1 cellular context compared by ENCODE assay signal in the genomic region with DNA sequence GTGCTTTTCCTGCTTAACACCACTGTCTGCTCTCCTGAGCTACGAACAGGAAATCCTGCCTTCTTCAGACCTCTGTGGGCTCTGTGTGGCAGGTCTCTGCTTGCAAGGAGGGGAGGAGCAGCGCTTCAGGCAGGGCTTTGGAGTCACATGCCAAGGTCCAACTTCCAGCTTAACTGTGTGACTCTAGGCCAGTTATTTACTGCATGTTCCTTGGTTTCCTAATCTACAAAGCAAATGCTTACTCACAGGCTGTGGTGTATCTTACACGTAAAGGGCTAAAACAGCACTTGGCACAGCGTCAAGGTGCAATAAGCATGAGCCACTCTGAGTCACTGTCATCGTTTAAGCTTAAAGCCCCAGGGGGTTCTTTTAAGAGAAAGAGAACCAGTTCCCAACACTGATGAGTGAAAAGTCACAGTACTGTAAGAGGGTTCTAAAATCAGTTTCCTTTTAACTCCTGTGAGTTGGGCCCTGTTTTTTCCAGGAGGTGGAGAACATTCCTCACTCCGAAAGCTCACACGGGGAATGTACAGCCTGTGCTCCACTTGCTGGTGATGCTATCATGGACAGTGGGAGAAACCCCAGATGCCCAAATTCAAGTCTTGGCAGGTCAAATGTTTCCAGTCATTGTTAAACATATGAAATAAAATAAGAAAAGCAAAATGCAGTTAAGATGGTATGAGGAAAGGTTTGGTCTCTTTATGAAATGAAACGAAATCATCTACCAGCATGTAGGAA.
TF ChIP-seq lines count a peak whose summit lies in the region.

No MANE protein-coding gene starts in this region.

TF ChIP-seq in HepG2, 621 proteins besides CTCF, POLR2A, EP300 and RAD21 (continued from another document and continues in another):
- TF ChIP-seq, protein P1, sequence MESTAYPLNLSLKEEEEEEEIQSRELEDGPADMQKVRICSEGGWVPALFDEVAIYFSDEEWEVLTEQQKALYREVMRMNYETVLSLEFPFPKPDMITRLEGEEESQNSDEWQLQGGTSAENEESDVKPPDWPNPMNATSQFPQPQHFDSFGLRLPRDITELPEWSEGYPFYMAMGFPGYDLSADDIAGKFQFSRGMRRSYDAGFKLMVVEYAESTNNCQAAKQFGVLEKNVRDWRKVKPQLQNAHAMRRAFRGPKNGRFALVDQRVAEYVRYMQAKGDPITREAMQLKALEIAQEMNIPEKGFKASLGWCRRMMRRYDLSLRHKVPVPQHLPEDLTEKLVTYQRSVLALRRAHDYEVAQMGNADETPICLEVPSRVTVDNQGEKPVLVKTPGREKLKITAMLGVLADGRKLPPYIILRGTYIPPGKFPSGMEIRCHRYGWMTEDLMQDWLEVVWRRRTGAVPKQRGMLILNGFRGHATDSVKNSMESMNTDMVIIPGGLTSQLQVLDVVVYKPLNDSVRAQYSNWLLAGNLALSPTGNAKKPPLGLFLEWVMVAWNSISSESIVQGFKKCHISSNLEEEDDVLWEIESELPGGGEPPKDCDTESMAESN (CRISPR knock-in tag; conservative IDR thresholded peaks at IDR 0.05) = peak; percentile 51; the same call in 1 of the 2 replicates
- peak; percentile 52 to 89; a peak in 3 of 4 replicates for TF ChIP-seq MAFK (conservative IDR thresholded peaks at IDR 0.05 in 1 of 2, IDR thresholded peaks at IDR 0.05 in 1 of 2; ENCODE audit: low read length in 2 of 2)
- TF ChIP-seq, protein P2, sequence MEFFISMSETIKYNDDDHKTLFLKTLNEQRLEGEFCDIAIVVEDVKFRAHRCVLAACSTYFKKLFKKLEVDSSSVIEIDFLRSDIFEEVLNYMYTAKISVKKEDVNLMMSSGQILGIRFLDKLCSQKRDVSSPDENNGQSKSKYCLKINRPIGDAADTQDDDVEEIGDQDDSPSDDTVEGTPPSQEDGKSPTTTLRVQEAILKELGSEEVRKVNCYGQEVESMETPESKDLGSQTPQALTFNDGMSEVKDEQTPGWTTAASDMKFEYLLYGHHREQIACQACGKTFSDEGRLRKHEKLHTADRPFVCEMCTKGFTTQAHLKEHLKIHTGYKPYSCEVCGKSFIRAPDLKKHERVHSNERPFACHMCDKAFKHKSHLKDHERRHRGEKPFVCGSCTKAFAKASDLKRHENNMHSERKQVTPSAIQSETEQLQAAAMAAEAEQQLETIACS (CRISPR knock-in tag; IDR thresholded peaks at IDR 0.05) = no peak
- TF ChIP-seq, protein P3, sequence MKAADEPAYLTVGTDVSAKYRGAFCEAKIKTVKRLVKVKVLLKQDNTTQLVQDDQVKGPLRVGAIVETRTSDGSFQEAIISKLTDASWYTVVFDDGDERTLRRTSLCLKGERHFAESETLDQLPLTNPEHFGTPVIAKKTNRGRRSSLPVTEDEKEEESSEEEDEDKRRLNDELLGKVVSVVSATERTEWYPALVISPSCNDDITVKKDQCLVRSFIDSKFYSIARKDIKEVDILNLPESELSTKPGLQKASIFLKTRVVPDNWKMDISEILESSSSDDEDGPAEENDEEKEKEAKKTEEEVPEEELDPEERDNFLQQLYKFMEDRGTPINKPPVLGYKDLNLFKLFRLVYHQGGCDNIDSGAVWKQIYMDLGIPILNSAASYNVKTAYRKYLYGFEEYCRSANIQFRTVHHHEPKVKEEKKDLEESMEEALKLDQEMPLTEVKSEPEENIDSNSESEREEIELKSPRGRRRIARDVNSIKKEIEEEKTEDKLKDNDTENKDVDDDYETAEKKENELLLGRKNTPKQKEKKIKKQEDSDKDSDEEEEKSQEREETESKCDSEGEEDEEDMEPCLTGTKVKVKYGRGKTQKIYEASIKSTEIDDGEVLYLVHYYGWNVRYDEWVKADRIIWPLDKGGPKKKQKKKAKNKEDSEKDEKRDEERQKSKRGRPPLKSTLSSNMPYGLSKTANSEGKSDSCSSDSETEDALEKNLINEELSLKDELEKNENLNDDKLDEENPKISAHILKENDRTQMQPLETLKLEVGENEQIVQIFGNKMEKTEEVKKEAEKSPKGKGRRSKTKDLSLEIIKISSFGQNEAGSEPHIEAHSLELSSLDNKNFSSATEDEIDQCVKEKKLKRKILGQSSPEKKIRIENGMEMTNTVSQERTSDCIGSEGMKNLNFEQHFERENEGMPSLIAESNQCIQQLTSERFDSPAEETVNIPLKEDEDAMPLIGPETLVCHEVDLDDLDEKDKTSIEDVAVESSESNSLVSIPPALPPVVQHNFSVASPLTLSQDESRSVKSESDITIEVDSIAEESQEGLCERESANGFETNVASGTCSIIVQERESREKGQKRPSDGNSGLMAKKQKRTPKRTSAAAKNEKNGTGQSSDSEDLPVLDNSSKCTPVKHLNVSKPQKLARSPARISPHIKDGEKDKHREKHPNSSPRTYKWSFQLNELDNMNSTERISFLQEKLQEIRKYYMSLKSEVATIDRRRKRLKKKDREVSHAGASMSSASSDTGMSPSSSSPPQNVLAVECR (CRISPR knock-in tag; IDR thresholded peaks at IDR 0.05; ENCODE audit: borderline replicate concordance) = peak; percentile 66; the same call in 1 of the 2 replicates
- TF ChIP-seq PCBP1 (IDR thresholded peaks at IDR 0.05; ENCODE audit: borderline replicate concordance, low read depth, low read length) = no peak
- no peak for TF ChIP-seq HHEX (CRISPR knock-in tag; IDR thresholded peaks at IDR 0.05)
- no peak for TF ChIP-seq ZBTB3 (CRISPR knock-in tag; IDR thresholded peaks at IDR 0.05; ENCODE audit: borderline replicate concordance, low read depth)
- TF ChIP-seq CCAR2 (optimal IDR thresholded peaks at IDR 0.05; ENCODE audit: low read depth, low read length) = no peak
- no peak; the same call in 1 of the 2 replicates for TF ChIP-seq ATF1 (CRISPR knock-in tag; IDR thresholded peaks at IDR 0.05)
- TF ChIP-seq, protein P4, sequence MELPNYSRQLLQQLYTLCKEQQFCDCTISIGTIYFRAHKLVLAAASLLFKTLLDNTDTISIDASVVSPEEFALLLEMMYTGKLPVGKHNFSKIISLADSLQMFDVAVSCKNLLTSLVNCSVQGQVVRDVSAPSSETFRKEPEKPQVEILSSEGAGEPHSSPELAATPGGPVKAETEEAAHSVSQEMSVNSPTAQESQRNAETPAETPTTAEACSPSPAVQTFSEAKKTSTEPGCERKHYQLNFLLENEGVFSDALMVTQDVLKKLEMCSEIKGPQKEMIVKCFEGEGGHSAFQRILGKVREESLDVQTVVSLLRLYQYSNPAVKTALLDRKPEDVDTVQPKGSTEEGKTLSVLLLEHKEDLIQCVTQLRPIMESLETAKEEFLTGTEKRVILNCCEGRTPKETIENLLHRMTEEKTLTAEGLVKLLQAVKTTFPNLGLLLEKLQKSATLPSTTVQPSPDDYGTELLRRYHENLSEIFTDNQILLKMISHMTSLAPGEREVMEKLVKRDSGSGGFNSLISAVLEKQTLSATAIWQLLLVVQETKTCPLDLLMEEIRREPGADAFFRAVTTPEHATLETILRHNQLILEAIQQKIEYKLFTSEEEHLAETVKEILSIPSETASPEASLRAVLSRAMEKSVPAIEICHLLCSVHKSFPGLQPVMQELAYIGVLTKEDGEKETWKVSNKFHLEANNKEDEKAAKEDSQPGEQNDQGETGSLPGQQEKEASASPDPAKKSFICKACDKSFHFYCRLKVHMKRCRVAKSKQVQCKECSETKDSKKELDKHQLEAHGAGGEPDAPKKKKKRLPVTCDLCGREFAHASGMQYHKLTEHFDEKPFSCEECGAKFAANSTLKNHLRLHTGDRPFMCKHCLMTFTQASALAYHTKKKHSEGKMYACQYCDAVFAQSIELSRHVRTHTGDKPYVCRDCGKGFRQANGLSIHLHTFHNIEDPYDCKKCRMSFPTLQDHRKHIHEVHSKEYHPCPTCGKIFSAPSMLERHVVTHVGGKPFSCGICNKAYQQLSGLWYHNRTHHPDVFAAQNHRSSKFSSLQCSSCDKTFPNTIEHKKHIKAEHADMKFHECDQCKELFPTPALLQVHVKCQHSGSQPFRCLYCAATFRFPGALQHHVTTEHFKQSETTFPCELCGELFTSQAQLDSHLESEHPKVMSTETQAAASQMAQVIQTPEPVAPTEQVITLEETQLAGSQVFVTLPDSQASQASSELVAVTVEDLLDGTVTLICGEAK (IDR thresholded peaks at IDR 0.05) = no peak
- TF ChIP-seq, protein P4 (CRISPR knock-in tag; IDR thresholded peaks at IDR 0.05) = peak; percentile 40; the same call in 1 of the 2 replicates
- peak; percentile 98 for TF ChIP-seq FOSL2 (CRISPR knock-in tag; IDR thresholded peaks at IDR 0.05)
- no peak for TF ChIP-seq ZNF75D (CRISPR knock-in tag; IDR thresholded peaks at IDR 0.05; ENCODE audit: borderline replicate concordance)
- TF ChIP-seq, protein P5, sequence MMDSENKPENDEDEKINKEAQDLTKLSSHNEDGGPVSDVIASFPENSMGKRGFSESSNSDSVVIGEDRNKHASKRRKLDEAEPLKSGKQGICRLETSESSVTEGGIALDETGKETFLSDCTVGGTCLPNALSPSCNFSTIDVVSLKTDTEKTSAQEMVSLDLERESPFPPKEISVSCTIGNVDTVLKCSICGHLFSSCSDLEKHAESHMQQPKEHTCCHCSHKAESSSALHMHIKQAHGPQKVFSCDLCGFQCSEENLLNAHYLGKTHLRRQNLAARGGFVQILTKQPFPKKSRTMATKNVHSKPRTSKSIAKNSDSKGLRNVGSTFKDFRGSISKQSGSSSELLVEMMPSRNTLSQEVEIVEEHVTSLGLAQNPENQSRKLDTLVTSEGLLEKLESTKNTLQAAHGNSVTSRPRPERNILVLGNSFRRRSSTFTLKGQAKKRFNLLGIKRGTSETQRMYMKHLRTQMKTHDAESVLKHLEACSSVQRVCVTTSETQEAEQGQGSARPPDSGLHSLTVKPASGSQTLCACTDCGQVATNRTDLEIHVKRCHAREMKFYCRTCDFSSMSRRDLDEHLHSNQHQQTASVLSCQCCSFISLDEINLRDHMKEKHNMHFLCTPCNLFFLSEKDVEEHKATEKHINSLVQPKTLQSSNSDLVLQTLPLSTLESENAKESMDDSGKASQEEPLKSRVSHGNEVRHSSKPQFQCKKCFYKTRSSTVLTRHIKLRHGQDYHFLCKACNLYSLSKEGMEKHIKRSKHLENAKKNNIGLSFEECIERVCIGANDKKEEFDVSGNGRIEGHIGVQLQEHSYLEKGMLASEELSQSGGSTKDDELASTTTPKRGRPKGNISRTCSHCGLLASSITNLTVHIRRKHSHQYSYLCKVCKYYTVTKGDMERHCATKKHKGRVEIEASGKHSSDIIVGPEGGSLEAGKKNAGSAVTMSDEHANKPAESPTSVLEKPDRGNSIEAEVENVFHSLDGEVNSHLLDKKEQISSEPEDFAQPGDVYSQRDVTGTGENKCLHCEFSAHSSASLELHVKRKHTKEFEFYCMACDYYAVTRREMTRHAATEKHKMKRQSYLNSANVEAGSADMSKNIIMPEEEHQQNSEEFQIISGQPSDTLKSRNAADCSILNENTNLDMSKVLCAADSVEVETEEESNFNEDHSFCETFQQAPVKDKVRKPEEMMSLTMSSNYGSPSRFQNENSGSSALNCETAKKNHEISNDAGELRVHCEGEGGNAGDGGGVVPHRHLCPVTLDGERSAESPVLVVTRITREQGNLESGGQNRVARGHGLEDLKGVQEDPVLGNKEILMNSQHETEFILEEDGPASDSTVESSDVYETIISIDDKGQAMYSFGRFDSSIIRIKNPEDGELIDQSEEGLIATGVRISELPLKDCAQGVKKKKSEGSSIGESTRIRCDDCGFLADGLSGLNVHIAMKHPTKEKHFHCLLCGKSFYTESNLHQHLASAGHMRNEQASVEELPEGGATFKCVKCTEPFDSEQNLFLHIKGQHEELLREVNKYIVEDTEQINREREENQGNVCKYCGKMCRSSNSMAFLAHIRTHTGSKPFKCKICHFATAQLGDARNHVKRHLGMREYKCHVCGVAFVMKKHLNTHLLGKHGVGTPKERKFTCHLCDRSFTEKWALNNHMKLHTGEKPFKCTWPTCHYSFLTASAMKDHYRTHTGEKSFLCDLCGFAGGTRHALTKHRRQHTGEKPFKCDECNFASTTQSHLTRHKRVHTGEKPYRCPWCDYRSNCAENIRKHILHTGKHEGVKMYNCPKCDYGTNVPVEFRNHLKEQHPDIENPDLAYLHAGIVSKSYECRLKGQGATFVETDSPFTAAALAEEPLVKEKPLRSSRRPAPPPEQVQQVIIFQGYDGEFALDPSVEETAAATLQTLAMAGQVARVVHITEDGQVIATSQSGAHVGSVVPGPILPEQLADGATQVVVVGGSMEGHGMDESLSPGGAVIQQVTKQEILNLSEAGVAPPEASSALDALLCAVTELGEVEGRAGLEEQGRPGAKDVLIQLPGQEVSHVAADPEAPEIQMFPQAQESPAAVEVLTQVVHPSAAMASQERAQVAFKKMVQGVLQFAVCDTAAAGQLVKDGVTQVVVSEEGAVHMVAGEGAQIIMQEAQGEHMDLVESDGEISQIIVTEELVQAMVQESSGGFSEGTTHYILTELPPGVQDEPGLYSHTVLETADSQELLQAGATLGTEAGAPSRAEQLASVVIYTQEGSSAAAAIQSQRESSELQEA (CRISPR knock-in tag; IDR thresholded peaks at IDR 0.05; ENCODE audit: not compliant biosample characterization) = no peak
- TF ChIP-seq ZFP62 (CRISPR knock-in tag; IDR thresholded peaks at IDR 0.05) = no peak
